Comparison of ENCODE assay signal across 26 cellular contexts in the genomic region with DNA sequence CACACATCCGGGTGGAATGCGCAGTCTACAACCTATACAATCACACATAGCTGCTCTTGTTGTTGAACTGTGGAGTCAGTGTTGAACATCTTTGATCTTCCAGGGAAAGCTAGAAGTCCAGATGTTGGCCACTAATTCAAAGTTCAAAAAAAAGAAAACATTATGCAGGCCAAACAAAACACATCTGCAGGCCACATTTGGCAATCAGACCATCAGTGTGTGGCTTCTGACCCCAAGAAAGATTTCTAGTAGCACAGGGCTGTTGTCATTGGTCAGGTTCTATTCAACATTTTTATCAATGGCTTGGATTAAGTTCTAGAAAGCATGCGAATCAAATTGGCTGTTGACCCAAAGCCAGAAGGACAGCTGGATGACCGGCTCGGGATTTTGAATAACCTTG.
"Had no signal": no experiment of that assay in that cellular context is flagged by ENCODE, and none has a peak within 500 bp of the region (broad histone marks: within the 10 kb centered on the region; RNA-seq: fewer than 3 reads in every experiment).

No MANE protein-coding gene starts in this region.

- H3K36me3 ChIP-seq: pancreas, prostate gland, stomach, thyroid gland, upper lobe of right lung had no signal

- H3K27me3 ChIP-seq: pancreas, stomach, thyroid gland, upper lobe of right lung had no signal

- FAIRE-seq: colon, islet of Langerhans, pancreas had no signal

- DNase-seq: activated CD4-positive, alpha-beta memory T cell treated with anti-CD3 and anti-CD28 coated beads, Interleukin-2, amount 10 ng/mL, durations not matched to agents 7 days and 5 days; activated CD4-positive, alpha-beta T cell treated with anti-CD3 and anti-CD28 coated beads, Interleukin-2, amount 10 ng/mL, durations not matched to agents 7 days and 5 days; activated CD4-positive, CD25-positive, alpha-beta regulatory T cell treated with anti-CD3 and anti-CD28 coated beads, Interleukin-2, amount 50 U/mL, for 72 hours; activated CD8-positive, alpha-beta memory T cell treated with anti-CD3 and anti-CD28 coated beads, Interleukin-2, amount 50 U/mL, for 48 hours; activated gamma-delta T cell; activated naive CD8-positive, alpha-beta T cell treated with anti-CD3 and anti-CD28 coated beads, Interleukin-2, amount 50 U/mL, for 24 hours; activated T-cell treated with anti-CD3 and anti-CD28 coated beads, Interleukin-2, amount 50 U/mL, for 24 hours; amygdala; dermis blood vessel endothelial cell; effector CD8-positive, alpha-beta T cell; erythroblast; foreskin melanocyte; glutamatergic neuron; mammary epithelial cell; pancreas; retina; stimulated activated CD4-positive, alpha-beta T cell treated with anti-CD3 and anti-CD28 coated beads, Interleukin-15, amount 100 ng/mL, for 24 hours; stimulated activated CD4-positive, alpha-beta T cell treated with anti-CD3 and anti-CD28 coated beads, Interleukin-2, amount 100 ng/mL, for 24 hours; stimulated activated naive B cell treated with anti-CD40 and anti-IgM and Interleukin-4, amounts not matched to agents 10 μg/mL and 1 μg/mL and 100 μg/mL, for 72 hours; stomach; T-helper 2 cell; upper lobe of right lung had no signal

- H3K4me3 ChIP-seq: pancreas, prostate gland, stomach, thyroid gland, upper lobe of right lung had no signal

- H3K9me3 ChIP-seq: pancreas, prostate gland, stomach, thyroid gland, upper lobe of right lung had no signal

- H3K27ac ChIP-seq: pancreas, prostate gland, stomach, thyroid gland, upper lobe of right lung had no signal

- ATAC-seq: activated naive CD8-positive, alpha-beta T cell treated with anti-CD3 and anti-CD28 coated beads, Interleukin-2, amount 50 U/mL, for 24 hours; stimulated activated naive B cell treated with anti-CD40 and anti-IgM and Interleukin-4, amounts not matched to agents 10 μg/mL and 1 μg/mL and 100 μg/mL, for 72 hours had no signal

- H3K4me1 ChIP-seq: pancreas, prostate gland, stomach, thyroid gland, upper lobe of right lung had no signal
